1 cellular context compared by ENCODE assay signal in genomic region chr7:107070710-107071109, GRCh38.
TF ChIP-seq lines count a peak whose summit lies in the region.

No MANE protein-coding gene starts in this region.

TF ChIP-seq in HEK293, 187 proteins besides CTCF, POLR2A, EP300 and RAD21 (continued from another document):
- TF ChIP-seq PRDM4 (tag by site-specific recombination; IDR thresholded peaks at IDR 0.05), result peak; percentile 76; the same call in 1 of the 2 replicates
- TF ChIP-seq MYNN (tag by site-specific recombination; IDR thresholded peaks at IDR 0.05; ENCODE audit: borderline replicate concordance), result no peak
- TF ChIP-seq ZNF37A (tag by site-specific recombination; IDR thresholded peaks at IDR 0.05), result no peak
- no peak for TF ChIP-seq ELK4 (IDR thresholded peaks at IDR 0.05; ENCODE audit: borderline replicate concordance, low read depth, low read length)
- peak; percentile 24; the same call in 1 of the 2 replicates for TF ChIP-seq PRDM6 (tag by site-specific recombination; IDR thresholded peaks at IDR 0.05)
- TF ChIP-seq ZSCAN16 (tag by site-specific recombination; IDR thresholded peaks at IDR 0.05), result no peak
- no peak for TF ChIP-seq ZNF138 (tag by site-specific recombination; IDR thresholded peaks at IDR 0.05; ENCODE audit: borderline replicate concordance)
- TF ChIP-seq ZFP37 (tag by site-specific recombination; IDR thresholded peaks at IDR 0.05), result no peak
- TF ChIP-seq YY2 (tag by site-specific recombination; IDR thresholded peaks at IDR 0.05), result no peak
- no peak for TF ChIP-seq ZNF155 (tag by site-specific recombination; IDR thresholded peaks at IDR 0.05)
- TF ChIP-seq ZNF18 (tag by site-specific recombination; IDR thresholded peaks at IDR 0.05), result no peak
- peak; percentile 80 for TF ChIP-seq ZNF660 (tag by site-specific recombination; IDR thresholded peaks at IDR 0.05)
- no peak for TF ChIP-seq ZNF626 (tag by site-specific recombination; IDR thresholded peaks at IDR 0.05)
- 0 out of 2 replicates have a peak, but pooled peaks have one; percentile 18 for TF ChIP-seq FEZF1 (tag by site-specific recombination; IDR thresholded peaks at IDR 0.05)
- no peak for TF ChIP-seq GLI4 (tag by site-specific recombination; IDR thresholded peaks at IDR 0.05)
- TF ChIP-seq KLF1 (tag by site-specific recombination; IDR thresholded peaks at IDR 0.05), result no peak
